ENCODE assay signal across 11 cellular contexts in the genomic region with DNA sequence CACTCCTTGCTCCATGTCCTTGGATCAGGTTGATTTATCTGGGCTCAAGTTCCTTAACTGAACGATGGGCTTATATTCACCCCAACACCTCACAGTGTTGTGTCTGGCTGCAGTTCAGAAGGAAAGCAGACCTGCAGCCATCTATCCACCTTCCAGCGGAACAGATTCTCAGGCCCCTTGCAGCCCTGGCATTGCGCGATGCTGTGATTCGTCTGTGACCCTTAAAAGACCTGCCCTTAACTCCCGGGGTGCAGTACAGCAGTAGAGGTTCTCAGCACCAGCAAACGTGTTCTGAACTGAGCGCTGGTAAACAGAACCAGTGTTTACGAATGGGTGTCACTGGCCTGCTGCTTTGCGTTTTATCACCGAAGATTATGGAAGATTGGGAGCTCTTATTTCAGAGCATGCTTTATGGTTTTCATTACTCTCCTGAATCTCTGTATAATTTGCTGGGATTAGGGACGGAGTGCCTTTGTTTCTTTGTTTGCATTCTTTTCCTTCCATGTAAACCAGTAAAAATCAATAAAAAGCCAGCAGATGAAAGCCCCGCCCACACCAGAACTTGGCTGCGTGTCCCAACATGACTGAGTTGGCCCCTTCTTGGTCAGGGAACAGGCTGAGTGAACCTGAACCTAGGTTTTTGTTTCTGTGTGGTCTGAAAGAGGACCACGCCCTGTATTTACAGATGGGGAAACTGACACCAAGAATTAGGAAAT.
DNase-seq lines count a peak whose midpoint lies in the region; ATAC-seq, FAIRE-seq and TF ChIP-seq lines count a peak whose summit lies in the region.
"Had no signal": no experiment of that assay in that cellular context is flagged by ENCODE, and none has a peak within 500 bp of the region (broad histone marks: within the 10 kb centered on the region; RNA-seq: fewer than 3 reads in every experiment).

No MANE protein-coding gene starts in this region.

- no peaks in the 10 kb centered on the region for H3K36me3 ChIP-seq in pancreas
- no peaks in the 10 kb centered on the region for H3K36me3 ChIP-seq in spleen

- H3K27ac ChIP-seq in pancreas (no peak overlapping the region), spleen (no peak overlapping the region)

- H3K4me1 ChIP-seq in pancreas: no peaks in the 10 kb centered on the region
- no peaks in the 10 kb centered on the region for H3K4me1 ChIP-seq in spleen

- 10% methylated on average over 12 to 14 of the region's 15 CpGs for WGBS in pancreas, 2 donors
- 63 to 86% (median 70%) methylated on average over 14 to 15 of the region's 15 CpGs for WGBS in spleen, 5 donors

- DNase-seq in Daoy (ENCODE audit: low read depth) (peak; percentile 49), NCI-H2107 treated with DMSO at 0.1 percent for 48 hours (lab: John Stamatoyannopoulos, UW; ENCODE audit: unreplicated experiment) (peak; percentile 67), MCF 10A (ENCODE audit: unreplicated experiment) (peak; percentile 84), pancreas (peak in 4 of 6 donors; percentile 63 to 77 (median 74)), HK-2 (ENCODE audit: unreplicated experiment) (no peak), spleen (no peak)
- no peak for DNase-seq in activated CD4-positive, alpha-beta T cell treated with anti-CD3 and anti-CD28 coated beads, Interleukin-2, amount 50 U/mL, for 1 hour
- no peak for DNase-seq in activated T-cell treated with anti-CD3 and anti-CD28 coated beads, Interleukin-2, amount 50 U/mL, for 4 hours
- DNase-seq: activated naive CD8-positive, alpha-beta T cell treated with anti-CD3 and anti-CD28 coated beads, Interleukin-2, amount 10 ng/mL, durations not matched to agents 7 days and 5 days; NCI-H774 had no signal

- TF ChIP-seq CTCF in MCF 10A (IDR thresholded peaks at IDR 0.05; ENCODE audit: unreplicated experiment) (no peak), pancreas (IDR thresholded peaks at IDR 0.05) (no peak), spleen (IDR thresholded peaks at IDR 0.05 in 8 of 11, conservative IDR thresholded peaks at IDR 0.05 in 3 of 11) (no peak)

- POLR2A ChIA-PET in MCF 10A (lab: Yijun Ruan, JAX): interaction anchor here (1.0 kb wide), 1 partner anchor 143 kb away, joined by 3 read pairs; no protein-coding TSS in a partner anchor

- no peak for TF ChIP-seq POLR2A in spleen (IDR thresholded peaks at IDR 0.05)

- peak; percentile 80 to 95 (median 88) for ATAC-seq in pancreas
- ATAC-seq in activated T-cell treated with anti-CD3 and anti-CD28 coated beads, Interleukin-2, amount 50 U/mL, for 4 hours: no peak

- H3K4me3 ChIP-seq in pancreas (no peak overlapping the region), spleen (no peak overlapping the region)

- H3K36me3 Mint-ChIP-seq in MCF 10A (ENCODE audit: insufficient read depth, unreplicated experiment): no peaks in the 10 kb centered on the region
- no peaks in the 10 kb centered on the region for H3K36me3 Mint-ChIP-seq in activated T-cell treated with anti-CD3 and anti-CD28 coated beads, Interleukin-2, amount 50 U/mL, for 4 hours (ENCODE audit: insufficient read depth)

- H3K4me3 Mint-ChIP-seq in MCF 10A (ENCODE audit: unreplicated experiment): no peak overlapping the region
- no peak overlapping the region for H3K4me3 Mint-ChIP-seq in activated T-cell treated with anti-CD3 and anti-CD28 coated beads, Interleukin-2, amount 50 U/mL, for 4 hours
- H3K4me3 Mint-ChIP-seq: activated naive CD8-positive, alpha-beta T cell treated with anti-CD3 and anti-CD28 coated beads, Interleukin-2, amount 10 ng/mL, durations not matched to agents 7 days and 5 days had no signal

- H3K9me3 Mint-ChIP-seq in MCF 10A (ENCODE audit: unreplicated experiment): no peaks in the 10 kb centered on the region
- H3K9me3 Mint-ChIP-seq in activated T-cell treated with anti-CD3 and anti-CD28 coated beads, Interleukin-2, amount 50 U/mL, for 4 hours: no peaks in the 10 kb centered on the region
- H3K9me3 Mint-ChIP-seq: activated naive CD8-positive, alpha-beta T cell treated with anti-CD3 and anti-CD28 coated beads, Interleukin-2, amount 10 ng/mL, durations not matched to agents 7 days and 5 days had no signal

- CTCF ChIA-PET in MCF 10A (lab: Yijun Ruan, JAX): interaction anchor here (1.1 kb wide), 1 partner anchor 22 kb away, joined by 4 read pairs; no protein-coding TSS in a partner anchor

- intact Hi-C loops in MCF 10A (cut with micrococcal nuclease) (no loop called here), pancreas (cut with DNase I) (no loop called here), spleen (cut with DNase I; ENCODE audit: low total_unique reads) (no loop called here)

- H3K9me3 ChIP-seq in pancreas (no peaks in the 10 kb centered on the region), spleen (no peaks in the 10 kb centered on the region)

- H3K27me3 Mint-ChIP-seq in MCF 10A (ENCODE audit: insufficient read depth, unreplicated experiment): no peaks in the 10 kb centered on the region
- no peaks in the 10 kb centered on the region for H3K27me3 Mint-ChIP-seq in activated T-cell treated with anti-CD3 and anti-CD28 coated beads, Interleukin-2, amount 50 U/mL, for 4 hours (ENCODE audit: low read depth)
- H3K27me3 Mint-ChIP-seq: activated naive CD8-positive, alpha-beta T cell treated with anti-CD3 and anti-CD28 coated beads, Interleukin-2, amount 10 ng/mL, durations not matched to agents 7 days and 5 days had no signal

- H3K4me1 Mint-ChIP-seq in MCF 10A (ENCODE audit: insufficient read depth, unreplicated experiment): peaks cover 16% of the 10 kb centered on the region
- H3K4me1 Mint-ChIP-seq in activated T-cell treated with anti-CD3 and anti-CD28 coated beads, Interleukin-2, amount 50 U/mL, for 4 hours (ENCODE audit: low read depth): peaks cover 11% of the 10 kb centered on the region

- H3K27me3 ChIP-seq in pancreas: no peaks in the 10 kb centered on the region
- H3K27me3 ChIP-seq in spleen (replicated peaks in 1 of 7): no peaks in the 10 kb centered on the region

- no TSS peak for BruUV-seq in MCF 10A (replicated peaks; lab: Mats Ljungman, UMichigan)

- no peak for FAIRE-seq in pancreas (lab: Jason Lieb, UNC)
- FAIRE-seq: frontal cortex had no signal

- no peak overlapping the region for H3K27ac Mint-ChIP-seq in MCF 10A (ENCODE audit: low read depth, unreplicated experiment)
- H3K27ac Mint-ChIP-seq: activated naive CD8-positive, alpha-beta T cell treated with anti-CD3 and anti-CD28 coated beads, Interleukin-2, amount 10 ng/mL, durations not matched to agents 7 days and 5 days had no signal

Comparison
In these comparisons a context has a peak if more than half of its experiments do, and no peak if none do; other contexts are left out.
1. DNase-seq: peak in Daoy (single experiment), NCI-H2107 treated with DMSO at 0.1 percent for 48 hours (single experiment), MCF 10A (single experiment) and pancreas (4 of 6); none in HK-2 (single experiment), spleen (single experiment), activated CD4-positive, alpha-beta T cell treated with anti-CD3 and anti-CD28 coated beads, Interleukin-2, amount 50 U/mL, for 1 hour (single experiment) and activated T-cell treated with anti-CD3 and anti-CD28 coated beads, Interleukin-2, amount 50 U/mL, for 4 hours (single experiment).
2. ATAC-seq: peak in pancreas (4 of 4); none in activated T-cell treated with anti-CD3 and anti-CD28 coated beads, Interleukin-2, amount 50 U/mL, for 4 hours (0 of 2).